ENCODE assay signal across 9 cellular contexts in the genomic region with DNA sequence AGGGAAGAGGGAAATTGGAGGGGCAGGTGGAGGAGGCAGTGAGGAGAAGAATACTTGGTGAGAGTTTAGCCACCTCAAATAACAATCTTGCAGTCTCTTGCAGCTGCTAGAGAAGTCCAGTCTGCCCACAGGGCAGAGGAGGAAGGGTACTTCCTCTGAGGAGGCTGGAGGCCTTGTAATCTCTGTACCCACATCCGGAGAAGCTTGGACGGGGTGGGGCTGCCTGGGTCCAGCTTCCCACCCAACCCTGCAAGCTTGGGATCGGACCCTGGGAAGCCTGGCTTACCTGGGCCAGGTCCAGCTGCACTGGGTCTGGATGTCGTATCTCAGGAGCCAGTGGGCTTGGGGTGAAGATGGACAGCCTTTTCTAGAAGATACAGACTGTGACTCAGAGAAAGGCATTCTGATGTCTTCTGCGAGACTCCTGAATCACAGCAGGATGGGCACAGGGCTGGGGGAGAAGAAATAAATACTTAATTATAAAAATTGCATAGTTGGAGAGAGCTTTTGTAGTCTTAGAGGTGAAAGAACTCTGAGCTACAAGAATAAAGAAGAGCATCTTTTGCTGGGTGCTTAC.
DNase-seq lines count a peak whose midpoint lies in the region; ATAC-seq lines count a peak whose summit lies in the region.
"Had no signal": no experiment of that assay in that cellular context is flagged by ENCODE, and none has a peak within 500 bp of the region (broad histone marks: within the 10 kb centered on the region; RNA-seq: fewer than 3 reads in every experiment).

No MANE protein-coding gene starts in this region.

- intact Hi-C loops in activated T-helper 2 cell treated with anti-CD3 and anti-CD28 coated beads, Interferon-gamma antibody, Interleukin-2, Interleukin-4, amounts not matched to agents 10 μg/mL and 5 μg/mL and 100 μg/mL, durations not matched to agents 14 hours and 24 hours and 36 hours (cut with micrococcal nuclease): no loop called here

- ATAC-seq in HG03354 (IDR thresholded peaks at IDR 0.05; ENCODE audit: poor library complexity, severe bottlenecking, unreplicated experiment): peak; percentile 36
- ATAC-seq in GM18502 (IDR thresholded peaks at IDR 0.05; ENCODE audit: poor library complexity, unreplicated experiment): no peak

- no peaks in the 10 kb centered on the region for H3K9me3 Mint-ChIP-seq in activated T-helper 2 cell treated with anti-CD3 and anti-CD28 coated beads, Interferon-gamma antibody, Interleukin-2, Interleukin-4, amounts not matched to agents 10 μg/mL and 5 μg/mL and 100 μg/mL, durations not matched to agents 14 hours and 24 hours and 36 hours

- H3K27ac Mint-ChIP-seq in activated T-helper 2 cell treated with anti-CD3 and anti-CD28 coated beads, Interferon-gamma antibody, Interleukin-2, Interleukin-4, amounts not matched to agents 10 μg/mL and 5 μg/mL and 100 μg/mL, durations not matched to agents 14 hours and 24 hours and 36 hours: no peak overlapping the region

- H3K4me3 Mint-ChIP-seq in activated T-helper 2 cell treated with anti-CD3 and anti-CD28 coated beads, Interferon-gamma antibody, Interleukin-2, Interleukin-4, amounts not matched to agents 10 μg/mL and 5 μg/mL and 100 μg/mL, durations not matched to agents 14 hours and 24 hours and 36 hours (ENCODE audit: low read depth): no peak overlapping the region

- H3K36me3 Mint-ChIP-seq in activated T-helper 2 cell treated with anti-CD3 and anti-CD28 coated beads, Interferon-gamma antibody, Interleukin-2, Interleukin-4, amounts not matched to agents 10 μg/mL and 5 μg/mL and 100 μg/mL, durations not matched to agents 14 hours and 24 hours and 36 hours (ENCODE audit: low read depth): no peaks in the 10 kb centered on the region

- peak; percentile 44 for DNase-seq in Ammon's horn (ENCODE audit: low spot score)
- DNase-seq in caudate nucleus (lab: John Stamatoyannopoulos, UW): no peak
- DNase-seq in myocyte (ENCODE audit: low read depth): peak; percentile 80
- DNase-seq in activated T-helper 2 cell treated with anti-CD3 and anti-CD28 coated beads, Interferon-gamma antibody, Interleukin-2, Interleukin-4, amounts not matched to agents 10 μg/mL and 5 μg/mL and 100 μg/mL, durations not matched to agents 14 hours and 24 hours and 36 hours (ENCODE audit: low spot score): no peak
- no peak for DNase-seq in activated CD4-positive, CD25-positive, alpha-beta regulatory T cell treated with anti-CD3 and anti-CD28 coated beads, Interleukin-2, amount 50 U/mL, for 72 hours
- DNase-seq in activated naive CD4-positive, alpha-beta T cell (lab: John Stamatoyannopoulos, UW): no peak
- DNase-seq: small intestine had no signal

- peak overlapping the region; percentile 41 for H3K27ac ChIP-seq in caudate nucleus (ENCODE audit: low read depth, low read length)

- peaks cover 12% of the 10 kb centered on the region for H3K4me1 Mint-ChIP-seq in activated T-helper 2 cell treated with anti-CD3 and anti-CD28 coated beads, Interferon-gamma antibody, Interleukin-2, Interleukin-4, amounts not matched to agents 10 μg/mL and 5 μg/mL and 100 μg/mL, durations not matched to agents 14 hours and 24 hours and 36 hours (ENCODE audit: low read depth)

- peaks cover 4% of the 10 kb centered on the region for H3K27me3 Mint-ChIP-seq in activated T-helper 2 cell treated with anti-CD3 and anti-CD28 coated beads, Interferon-gamma antibody, Interleukin-2, Interleukin-4, amounts not matched to agents 10 μg/mL and 5 μg/mL and 100 μg/mL, durations not matched to agents 14 hours and 24 hours and 36 hours (ENCODE audit: low read depth)

Comparison
In these comparisons a context has a peak if more than half of its experiments do, and no peak if none do; other contexts are left out.
1. DNase-seq: peak in Ammon's horn (single experiment) and myocyte (single experiment); none in caudate nucleus (0 of 61), activated T-helper 2 cell treated with anti-CD3 and anti-CD28 coated beads, Interferon-gamma antibody, Interleukin-2, Interleukin-4, amounts not matched to agents 10 μg/mL and 5 μg/mL and 100 μg/mL, durations not matched to agents 14 hours and 24 hours and 36 hours (single experiment), activated CD4-positive, CD25-positive, alpha-beta regulatory T cell treated with anti-CD3 and anti-CD28 coated beads, Interleukin-2, amount 50 U/mL, for 72 hours (single experiment) and activated naive CD4-positive, alpha-beta T cell (0 of 4).